ENCODE assay signal across 12 cellular contexts in genomic region chr6:36539814-36540568, GRCh38. TPM values are rescaled to one million over a fixed set of nuclear protein-coding genes. Genes with fewer than 3 reads are reported as not detected.
DNase-seq lines count a peak whose midpoint lies in the region; ATAC-seq and TF ChIP-seq lines count a peak whose summit lies in the region.
"Had no signal": no experiment of that assay in that cellular context is flagged by ENCODE, and none has a peak within 500 bp of the region (broad histone marks: within the 10 kb centered on the region; RNA-seq: fewer than 3 reads in every experiment).

No MANE protein-coding gene starts in this region.

- no peaks in the 10 kb centered on the region for H3K9me3 ChIP-seq in hepatocyte (ENCODE audit: low read depth)
- H3K9me3 ChIP-seq: SJSA1 had no signal

- peaks cover 11% of the 10 kb centered on the region for H3K4me1 ChIP-seq in hepatocyte (ENCODE audit: insufficient read depth)

- peaks cover 53% of the 10 kb centered on the region for H3K36me3 Mint-ChIP-seq in activated CD4-positive, alpha-beta T cell treated with anti-CD3 and anti-CD28 coated beads for 36 hours (ENCODE audit: low read depth)
- H3K36me3 Mint-ChIP-seq in T-cell, result peaks cover 57% of the 10 kb centered on the region
- peaks cover 87% of the 10 kb centered on the region for H3K36me3 Mint-ChIP-seq in effector memory CD8-positive, alpha-beta T cell (ENCODE audit: insufficient read depth)
- no peaks in the 10 kb centered on the region for H3K36me3 Mint-ChIP-seq in natural killer cell

- peaks cover 69% of the 10 kb centered on the region for H3K4me1 Mint-ChIP-seq in activated CD4-positive, alpha-beta T cell treated with anti-CD3 and anti-CD28 coated beads for 36 hours
- H3K4me1 Mint-ChIP-seq in T-cell (peaks cover 71 to 80% (median 77%) of the 10 kb centered on the region in 3 donors), natural killer cell (peaks cover 53 to 67% of the 10 kb centered on the region in 2 donors)
- H3K4me1 Mint-ChIP-seq in effector memory CD8-positive, alpha-beta T cell (ENCODE audit: low read depth in 2 of 2), result peaks cover 32 to 59% of the 10 kb centered on the region in 2 donors

- H3K9me3 Mint-ChIP-seq in activated CD4-positive, alpha-beta T cell treated with anti-CD3 and anti-CD28 coated beads for 36 hours (ENCODE audit: low read depth), result peaks cover 3% of the 10 kb centered on the region
- no peaks in the 10 kb centered on the region for H3K9me3 Mint-ChIP-seq in T-cell
- no peaks in the 10 kb centered on the region for H3K9me3 Mint-ChIP-seq in effector memory CD8-positive, alpha-beta T cell
- no peaks in the 10 kb centered on the region for H3K9me3 Mint-ChIP-seq in natural killer cell
- H3K9me3 Mint-ChIP-seq: nephron had no signal

- H3K79me2 ChIP-seq in hepatocyte, result peaks cover 84% of the 10 kb centered on the region

- no peaks in the 10 kb centered on the region for H3K9me2 ChIP-seq in hepatocyte (replicated peaks; ENCODE audit: insufficient read depth)

- peak; percentile 32 for DNase-seq in activated CD4-positive, alpha-beta T cell treated with anti-CD3 and anti-CD28 coated beads for 36 hours
- DNase-seq in activated CD4-positive, alpha-beta T cell treated with anti-CD3 and anti-CD28 coated beads, Interleukin-2, amount 50 U/mL, for 48 hours, result no peak
- DNase-seq in T-cell (peak in 11 of 34 experiments; percentile 10 to 43 (median 26)), natural killer cell (no peak), NCI-H1105 treated with DMSO at 0.1 percent for 48 hours (lab: John Stamatoyannopoulos, UW) (no peak), hepatocyte (ENCODE audit: low spot score) (no peak), T-helper 9 cell (no peak)
- peak in 1 of 3 experiments; percentile 5 for DNase-seq in effector memory CD8-positive, alpha-beta T cell
- DNase-seq: Calu3, left colon had no signal

- TF ChIP-seq CTCF in natural killer cell (IDR thresholded peaks at IDR 0.05) (no peak), hepatocyte (IDR thresholded peaks at IDR 0.05; ENCODE audit: poor library complexity) (no peak)

- no peak overlapping the region for H2AFZ ChIP-seq in hepatocyte

- 97% methylated on average over 4 of the region's 4 CpGs for WGBS in hepatocyte (ENCODE audit: low lambda C conversion rate, missing lambda C conversion rate)

- H3K4me3 ChIP-seq in hepatocyte, result no peak overlapping the region
- H3K4me3 ChIP-seq: SJSA1 had no signal

- peak overlapping the region; percentile 90 for H3K27ac Mint-ChIP-seq in activated CD4-positive, alpha-beta T cell treated with anti-CD3 and anti-CD28 coated beads for 36 hours
- H3K27ac Mint-ChIP-seq in T-cell (peak overlapping the region; percentile 85 to 89), natural killer cell (peak overlapping the region; percentile 75 to 86)
- H3K27ac Mint-ChIP-seq in effector memory CD8-positive, alpha-beta T cell, result peak overlapping the region; percentile 83 to 85
- H3K27ac Mint-ChIP-seq: nephron had no signal

- H3K4me2 ChIP-seq in hepatocyte, result no peak overlapping the region

- peak; percentile 89 for ATAC-seq in activated CD4-positive, alpha-beta T cell treated with anti-CD3 and anti-CD28 coated beads for 36 hours
- ATAC-seq in T-cell (replicated peaks in 1 of 4), result peak; percentile 68 to 86 (median 76)
- ATAC-seq in effector memory CD8-positive, alpha-beta T cell (replicated peaks), result peak; percentile 83
- peak; percentile 66 to 80 (median 71) for ATAC-seq in natural killer cell
- ATAC-seq: left colon had no signal

- peaks cover 6% of the 10 kb centered on the region for H4K20me1 ChIP-seq in hepatocyte (ENCODE audit: insufficient read depth, poor library complexity, severe bottlenecking)

- H3K27me3 Mint-ChIP-seq in activated CD4-positive, alpha-beta T cell treated with anti-CD3 and anti-CD28 coated beads for 36 hours, result no peaks in the 10 kb centered on the region
- no peaks in the 10 kb centered on the region for H3K27me3 Mint-ChIP-seq in T-cell
- no peaks in the 10 kb centered on the region for H3K27me3 Mint-ChIP-seq in effector memory CD8-positive, alpha-beta T cell
- H3K27me3 Mint-ChIP-seq in natural killer cell (ENCODE audit: low read depth in 2 of 2), result no peaks in the 10 kb centered on the region

- intact Hi-C loops in activated CD4-positive, alpha-beta T cell treated with anti-CD3 and anti-CD28 coated beads for 36 hours (cut with DNase I, micrococcal nuclease), result loop anchor here (5.0 kb wide), 2 partner anchors 217 to 418 kb away; no protein-coding TSS in a partner anchor
- intact Hi-C loops in natural killer cell (cut with micrococcal nuclease), result loop anchor here (10.0 kb wide), 1 partner anchor 145 kb away; no protein-coding TSS in a partner anchor

- CTCF ChIA-PET in activated CD4-positive, alpha-beta T cell treated with anti-CD3 and anti-CD28 coated beads for 36 hours (lab: Charles Lee), result interaction anchor here (0.6 to 0.9 kb wide), 2 partner anchors 9 to 18 kb away, joined by 3 to 4 read pairs; no protein-coding TSS in a partner anchor
- CTCF ChIA-PET in T-cell (lab: Charles Lee), result interaction anchor here in 1 of 2 donors (0.5 to 0.6 kb wide), 2 partner anchors 61 to 75 kb away, joined by 3 to 8 read pairs; no protein-coding TSS in a partner anchor

- no peak overlapping the region for H3K27ac ChIP-seq in hepatocyte
- H3K27ac ChIP-seq: SJSA1 had no signal

- H3K4me3 Mint-ChIP-seq in activated CD4-positive, alpha-beta T cell treated with anti-CD3 and anti-CD28 coated beads for 36 hours, result no peak overlapping the region
- peak overlapping the region; percentile 62 to 100 (median 67) for H3K4me3 Mint-ChIP-seq in T-cell
- peak overlapping the region; percentile 42 to 70 for H3K4me3 Mint-ChIP-seq in effector memory CD8-positive, alpha-beta T cell
- peak overlapping the region; percentile 35 for H3K4me3 Mint-ChIP-seq in natural killer cell
- H3K4me3 Mint-ChIP-seq: nephron had no signal

- H3K27me3 ChIP-seq in hepatocyte, result no peaks in the 10 kb centered on the region
- H3K27me3 ChIP-seq: SJSA1 had no signal

- no peaks in the 10 kb centered on the region for H3K36me3 ChIP-seq in hepatocyte (replicated peaks; ENCODE audit: insufficient read depth, low read depth)

- POLR2A ChIA-PET in activated CD4-positive, alpha-beta T cell treated with anti-CD3 and anti-CD28 coated beads for 36 hours (lab: Charles Lee), result interaction anchor here (0.6 kb wide), 1 partner anchor 347 kb away, joined by 4 read pairs; no protein-coding TSS in a partner anchor
- POLR2A ChIA-PET in T-cell (lab: Charles Lee), result interaction anchor here (0.5 to 1.2 kb wide), 6 partner anchors 9 to 195 kb away, joined by 3 to 6 read pairs (median 5); no protein-coding TSS in a partner anchor

RNA-seq across cellular contexts. Expression of gene STK38, which starts 7.3 kb away (rescaled TPM):
- total RNA-seq in activated CD4-positive, alpha-beta T cell treated with anti-CD3 and anti-CD28 coated beads for 36 hours, result 10 to 100 TPM; 24.0 to 27.0 TPM
- total RNA-seq in T-cell (100 to 1,000 TPM in 4 of 5 donors, 10 to 100 TPM in 1; 90.3 to 164 (median 152) TPM), natural killer cell (100 to 1,000 TPM; 105 to 157 (median 126) TPM), hepatocyte (37.9 and 39.1 TPM in 2 replicates)
- 27.7 and 30.5 TPM in 2 replicates for polyA plus RNA-seq in hepatocyte

RNA-seq across cellular contexts. Expression of gene SRSF3, which starts 54.2 kb away (rescaled TPM):
- 100 to 1,000 TPM; 298 to 464 TPM for total RNA-seq in activated CD4-positive, alpha-beta T cell treated with anti-CD3 and anti-CD28 coated beads for 36 hours
- 100 to 1,000 TPM; 322 to 546 (median 332) TPM for total RNA-seq in T-cell
- 100 to 1,000 TPM; 445 to 526 (median 447) TPM for total RNA-seq in natural killer cell
- total RNA-seq in hepatocyte, result 115 and 135 TPM in 2 replicates
- polyA plus RNA-seq in hepatocyte, result 190 and 192 TPM in 2 replicates
